In genomic region chr20:58817748-58818147, GRCh38 we compare ENCODE assay signal across 25 cellular contexts. TPM values are rescaled to one million over a fixed set of nuclear protein-coding genes. Genes with fewer than 3 reads are reported as not detected.
"Had no signal": no experiment of that assay in that cellular context is flagged by ENCODE, and none has a peak within 500 bp of the region (broad histone marks: within the 10 kb centered on the region; RNA-seq: fewer than 3 reads in every experiment).

No MANE protein-coding gene starts in this region.

- H3K27ac ChIP-seq: dorsolateral prefrontal cortex, hepatocyte, parathyroid adenoma, psoas muscle, right lobe of liver, spleen, testis, transverse colon, uterus had no signal

- H3K4me1 ChIP-seq: parathyroid adenoma, right lobe of liver, spleen, testis, transverse colon, uterus had no signal

- H3K4me3 ChIP-seq: dorsolateral prefrontal cortex, hepatocyte, lung, psoas muscle, right lobe of liver, spleen, testis, transverse colon, uterus had no signal

- H3K36me3 ChIP-seq: right lobe of liver, spleen, transverse colon, uterus had no signal

- H3K9ac ChIP-seq: parathyroid adenoma had no signal

- H3K27ac Mint-ChIP-seq: natural killer cell treated with Interleukin-12 subunit alpha and Interleukin-12 subunit beta and Interleukin-15 and Interleukin-18, amount 100 ng/mL, for 72 hours; stimulated activated naive B cell treated with anti-CD40 and anti-IgM and Interleukin-4, amounts not matched to agents 10 μg/mL and 1 μg/mL and 100 μg/mL, for 72 hours had no signal

- H3K9me3 ChIP-seq: psoas muscle, right lobe of liver, testis, transverse colon, uterus had no signal

- H3K36me3 Mint-ChIP-seq: natural killer cell treated with Interleukin-12 subunit alpha and Interleukin-12 subunit beta and Interleukin-15 and Interleukin-18, amount 100 ng/mL, for 72 hours had no signal

- H3K4me3 Mint-ChIP-seq: natural killer cell treated with Interleukin-12 subunit alpha and Interleukin-12 subunit beta and Interleukin-15 and Interleukin-18, amount 100 ng/mL, for 72 hours; stimulated activated naive B cell treated with anti-CD40 and anti-IgM and Interleukin-4, amounts not matched to agents 10 μg/mL and 1 μg/mL and 100 μg/mL, for 72 hours; stimulated activated naive CD8-positive, alpha-beta T cell treated with anti-CD3 and anti-CD28 coated beads, Interleukin-15, amount 100 ng/mL, for 72 hours had no signal

- H3K27me3 ChIP-seq: hepatocyte, right lobe of liver, testis, transverse colon, uterus had no signal

- DNase-seq: cortex of kidney; dorsolateral prefrontal cortex; effector CD8-positive, alpha-beta T cell; kidney; left cardiac atrium; left ventricle myocardium superior; mesenchymal stem cell; midbrain; psoas muscle; retina; right lobe of liver; spleen; stimulated activated CD4-positive, alpha-beta T cell treated with anti-CD3 and anti-CD28 coated beads, Interleukin-15, amount 100 ng/mL, for 24 hours; stimulated activated CD4-positive, alpha-beta T cell treated with anti-CD3 and anti-CD28 coated beads, Interleukin-1b, Interleukin-23, amount 100 ng/mL, for 48 hours; stimulated activated CD4-positive, alpha-beta T cell treated with anti-CD3 and anti-CD28 coated beads, Interleukin-4, amount 100 ng/mL, for 4 hours; stimulated activated naive B cell treated with anti-CD40 and anti-IgM and Interleukin-4, amounts not matched to agents 10 μg/mL and 1 μg/mL and 100 μg/mL, for 72 hours; stimulated activated naive CD8-positive, alpha-beta T cell treated with anti-CD3 and anti-CD28 coated beads, Interleukin-15, amount 100 ng/mL, for 72 hours; testis; transverse colon; uterus had no signal

- H3K9me3 Mint-ChIP-seq: natural killer cell treated with Interleukin-12 subunit alpha and Interleukin-12 subunit beta and Interleukin-15 and Interleukin-18, amount 100 ng/mL, for 72 hours had no signal

- ATAC-seq: esophagus mucosa, left cardiac atrium, left ventricle myocardium superior, psoas muscle, right lobe of liver had no signal

- H3K4me2 ChIP-seq: hepatocyte had no signal

- H2AFZ ChIP-seq: hepatocyte, parathyroid adenoma had no signal

RNA-seq across cellular contexts. Expression of gene GNAS-AS1, which starts 33.0 kb away (rescaled TPM):
- total RNA-seq: hepatocyte had no signal
